Comparison of ENCODE assay signal across 35 cellular contexts in the genomic region with DNA sequence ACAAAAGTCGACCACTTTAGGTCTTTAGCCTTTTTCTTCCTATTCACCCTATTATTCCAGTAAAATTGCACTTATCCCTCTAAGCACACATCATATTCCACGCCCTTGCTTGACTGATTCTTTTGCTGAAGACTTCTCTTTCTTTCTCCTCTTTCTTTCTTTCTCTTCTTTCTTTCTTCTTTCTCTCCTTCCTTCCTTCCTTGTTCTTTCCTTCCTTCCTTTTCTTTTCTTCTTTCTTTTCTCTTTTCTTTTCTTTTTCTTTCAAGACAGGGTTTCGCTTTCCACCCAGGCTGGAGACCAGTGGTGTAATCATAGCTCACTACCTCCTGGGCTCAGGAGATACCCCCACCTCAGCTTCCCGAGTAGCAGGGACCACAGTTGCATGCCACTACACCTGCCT.
"Had no signal": no experiment of that assay in that cellular context is flagged by ENCODE, and none has a peak within 500 bp of the region (broad histone marks: within the 10 kb centered on the region; RNA-seq: fewer than 3 reads in every experiment).

No MANE protein-coding gene starts in this region.

- H3K4me3 ChIP-seq: MG63 had no signal

- DNase-seq: Karpas-422, Kasumi-1, MG63, MM.1S, MV-4-11, NCI-H1048, NCI-H1092, NCI-H1092 treated with DMSO at 0.1 percent for 48 hours, NCI-H1105, NCI-H1105 treated with DMSO at 0.1 percent for 48 hours, NCI-H1417, NCI-H1417 treated with DMSO at 0.1 percent for 48 hours, NCI-H1436, NCI-H1436 treated with DMSO at 0.1 percent for 48 hours, NCI-H146, NCI-H1694, NCI-H1694 treated with DMSO at 0.1 percent for 48 hours, NCI-H187, NCI-H187 treated with DMSO at 0.1 percent for 48 hours, NCI-H1930, NCI-H2029, NCI-H2029 treated with DMSO at 0.1 percent for 48 hours, NCI-H2081, NCI-H2081 treated with DMSO at 0.1 percent for 48 hours, NCI-H2107, NCI-H2171, NCI-H2171 treated with DMSO at 0.1 percent for 48 hours, NCI-H2227 treated with DMSO at 0.1 percent for 48 hours, NCI-H226, NCI-H345, NCI-H446, NCI-H446 treated with DMSO at 0.1 percent for 48 hours, NCI-H510A, NCI-H510A treated with DMSO at 0.1 percent for 48 hours had no signal

- H3K4me2 ChIP-seq: KMS-11 had no signal

- H3K27me3 ChIP-seq: MG63 had no signal

- H3K9ac ChIP-seq: KMS-11 had no signal

- H3K9me3 ChIP-seq: MG63 had no signal

- H3K36me3 ChIP-seq: MG63 had no signal

- H3K27ac ChIP-seq: KMS-11 had no signal
